ENCODE assay signal across 11 cellular contexts in genomic region chr7:100264669-100265165, GRCh38. TPM values are rescaled to one million over a fixed set of nuclear protein-coding genes. Genes with fewer than 3 reads are reported as not detected.
"Had no signal": no experiment of that assay in that cellular context is flagged by ENCODE, and none has a peak within 500 bp of the region (broad histone marks: within the 10 kb centered on the region; RNA-seq: fewer than 3 reads in every experiment).

No MANE protein-coding gene starts in this region.

RNA-seq across cellular contexts. Expression of gene SPDYE3, which starts 42.8 kb away (rescaled TPM):
- total RNA-seq: activated CD4-positive, alpha-beta memory T cell treated with anti-CD3 and anti-CD28 coated beads, Interleukin-2, amount 10 ng/mL, durations not matched to agents 7 days and 5 days; activated CD4-positive, alpha-beta T cell treated with anti-CD3 and anti-CD28 coated beads, Interleukin-2, amount 10 ng/mL, durations not matched to agents 24 days and 14 days; activated naive CD4-positive, alpha-beta T cell treated with anti-CD3 and anti-CD28 coated beads for 36 hours; activated T-cell treated with anti-CD3 and anti-CD28 coated beads, Interleukin-2, amount 50 U/mL, for 72 hours; dermis blood vessel endothelial cell; liver; sigmoid colon; spleen; T-helper 2 cell treated with Interferon-gamma antibody and Interleukin-4, amounts not matched to agents 100 ng/mL and 5 ng/mL, for 36 hours; upper lobe of left lung had no signal

RNA-seq across cellular contexts. Expression of gene PVRIG, which starts 45.0 kb away (rescaled TPM):
- total RNA-seq: dermis blood vessel endothelial cell, renal cortical epithelial cell had no signal
